Comparison of ENCODE assay signal across 1 cellular context in the genomic region with DNA sequence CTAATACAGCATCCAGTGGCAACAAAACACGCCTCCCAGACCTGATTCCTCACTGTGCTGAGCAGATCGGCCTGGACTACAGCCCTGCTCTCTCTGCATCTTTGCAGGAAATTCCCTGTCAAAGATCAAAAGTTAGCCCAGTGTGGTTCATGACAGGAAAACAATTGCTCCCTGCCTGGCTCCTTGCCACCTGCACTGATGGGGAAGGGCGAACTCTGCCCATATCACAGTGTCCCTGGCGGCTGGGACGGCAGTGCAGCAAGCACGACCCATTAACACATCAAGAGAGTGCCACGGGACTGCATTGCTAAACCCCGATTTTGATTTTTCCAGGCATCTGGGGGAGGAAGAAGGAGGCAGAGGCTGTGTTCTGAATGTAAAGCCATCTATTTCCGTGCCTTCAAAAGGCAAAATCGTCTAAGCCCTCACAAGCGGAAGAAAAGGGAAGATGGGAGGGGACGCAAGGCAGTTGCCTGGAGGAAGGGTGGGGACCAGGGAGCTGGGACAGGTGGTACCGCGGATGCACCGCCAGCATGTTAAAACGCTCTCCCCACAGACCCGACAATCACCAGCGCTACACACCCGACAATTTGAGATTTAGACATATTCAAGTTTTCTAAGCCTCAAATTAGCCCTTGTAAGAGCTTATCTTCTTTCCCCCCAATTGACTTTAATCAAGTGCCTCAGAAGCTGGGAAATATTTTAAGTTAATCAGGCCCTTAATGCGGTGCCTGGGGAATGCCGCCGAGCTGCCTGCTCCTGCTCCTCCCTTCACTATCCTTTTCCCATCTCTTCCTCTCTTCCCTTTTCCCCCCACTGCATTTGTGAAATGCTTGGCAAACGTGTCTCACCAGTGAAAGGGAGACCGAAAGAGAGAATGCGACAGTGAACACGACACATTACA.
TF ChIP-seq lines count a peak whose summit lies in the region.

No MANE protein-coding gene starts in this region.

TF ChIP-seq in H1, 55 proteins besides CTCF, POLR2A, EP300 and RAD21 (continued from another document):
- peak; percentile 37 for TF ChIP-seq CTBP2 (IDR thresholded peaks at IDR 0.05; ENCODE audit: borderline replicate concordance, insufficient read depth, insufficient read length, low read length)
